In genomic region chr15:41812820-41813375, GRCh38 we compare ENCODE assay signal across 24 cellular contexts.
"Had no signal": no experiment of that assay in that cellular context is flagged by ENCODE, and none has a peak within 500 bp of the region (broad histone marks: within the 10 kb centered on the region; RNA-seq: fewer than 3 reads in every experiment).

No MANE protein-coding gene starts in this region.

- DNase-seq: dorsolateral prefrontal cortex; effector CD4-positive, alpha-beta T cell; hypothalamus; natural killer cell; occipital lobe; pancreas; retina; right lobe of liver; small intestine; stimulated activated CD4-positive, alpha-beta T cell treated with anti-CD3 and anti-CD28 coated beads, Interleukin-12 subunit alpha, Interleukin-12 subunit beta, amount 100 ng/mL, for 4 hours; stimulated activated CD4-positive, alpha-beta T cell treated with anti-CD3 and anti-CD28 coated beads, Interleukin-1b, Interleukin-23, amount 100 ng/mL, for 48 hours; stimulated activated CD4-positive, alpha-beta T cell treated with anti-CD3 and anti-CD28 coated beads, Interleukin-4, amount 100 ng/mL, for 1 hour; stimulated activated CD8-positive, alpha-beta memory T cell treated with anti-CD3 and anti-CD28 coated beads, Interleukin-4, amount 100 ng/mL, for 48 hours; stimulated activated naive CD4-positive, alpha-beta T cell treated with Interleukin-2 at 50 U/mL for 16 hours; stomach; testis; tibial artery had no signal

- H3K4me3 ChIP-seq: dorsolateral prefrontal cortex, lung, pancreas, right lobe of liver, stomach, testis, tibial artery had no signal

- H3K9me3 Mint-ChIP-seq: memory B cell, natural killer cell, type B pancreatic cell had no signal

- H3K27me3 Mint-ChIP-seq: memory B cell, type B pancreatic cell had no signal

- ATAC-seq: left lobe of liver, natural killer cell, pancreas, right lobe of liver had no signal

- H3K27ac Mint-ChIP-seq: memory B cell, natural killer cell, type B pancreatic cell had no signal

- H3K4me3 Mint-ChIP-seq: memory B cell, natural killer cell, type B pancreatic cell had no signal

- H3K9me3 ChIP-seq: pancreas, right lobe of liver, stomach, testis, tibial artery had no signal

- FAIRE-seq: colon, frontal cortex, pancreas, small intestine, urothelium cell line had no signal

- H3K27me3 ChIP-seq: dorsolateral prefrontal cortex, pancreas, right lobe of liver, stomach, testis, tibial artery had no signal

- H3K4me1 ChIP-seq: pancreas, right lobe of liver, tibial artery had no signal

- H3K27ac ChIP-seq: pancreas, right lobe of liver, stomach, testis, tibial artery had no signal
